ENCODE assay signal across 14 cellular contexts in the genomic region with DNA sequence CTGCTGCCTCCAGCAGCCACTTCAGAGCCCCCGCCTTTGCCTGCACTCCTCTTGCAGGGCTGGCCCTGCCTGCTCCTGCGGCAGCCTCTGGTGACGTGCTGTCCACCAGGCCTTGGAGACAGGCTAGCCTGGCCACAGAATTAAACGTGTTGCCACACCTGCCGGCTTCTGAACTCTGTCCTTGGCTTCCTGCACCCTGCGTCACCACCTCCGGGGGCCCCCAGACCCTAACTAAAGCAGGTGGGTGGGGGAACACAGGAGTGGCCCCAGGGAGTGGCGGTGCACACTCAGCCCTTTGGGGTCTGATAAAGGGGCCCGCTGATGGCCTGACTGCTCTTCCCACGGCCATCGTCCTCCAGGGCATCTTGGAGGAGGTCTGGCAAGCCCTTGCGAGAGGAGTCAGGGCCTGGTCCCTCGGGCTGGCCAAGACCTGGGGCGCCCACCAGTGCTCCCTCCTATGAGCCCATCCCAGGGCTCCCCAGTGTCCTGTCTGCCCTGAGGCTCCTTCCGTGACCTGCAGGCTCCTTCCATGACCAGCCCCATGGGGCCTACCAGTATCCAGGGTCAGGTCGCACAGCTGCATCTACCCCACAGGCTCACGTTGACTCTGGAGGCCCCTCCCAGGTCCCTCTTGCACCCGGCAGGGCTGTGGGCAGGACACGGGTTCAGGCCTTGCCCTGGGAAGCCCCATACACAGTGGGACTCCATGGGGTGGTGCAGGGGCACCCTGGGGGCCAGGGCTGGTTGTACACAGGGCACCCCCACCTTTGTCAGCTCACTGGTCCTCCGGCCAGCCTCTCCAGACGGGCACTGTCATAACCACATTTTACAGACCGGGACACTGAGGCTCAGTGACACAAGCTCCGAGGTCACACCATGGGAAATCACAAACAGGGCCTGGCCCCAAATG. TPM values are rescaled to one million over a fixed set of nuclear protein-coding genes. Genes with fewer than 3 reads are reported as not detected.
DNase-seq lines count a peak whose midpoint lies in the region; ATAC-seq and TF ChIP-seq lines count a peak whose summit lies in the region.
"Had no signal": no experiment of that assay in that cellular context is flagged by ENCODE, and none has a peak within 500 bp of the region (broad histone marks: within the 10 kb centered on the region; RNA-seq: fewer than 3 reads in every experiment).

No MANE protein-coding gene starts in this region.

- TF ChIP-seq RAD21 in liver (IDR thresholded peaks at IDR 0.05): no peak

- peaks cover 8 to 23% of the 10 kb centered on the region in 2 donors for H3K36me3 Mint-ChIP-seq in activated naive CD4-positive, alpha-beta T cell treated with anti-CD3 and anti-CD28 coated beads, Interleukin-2, amount 50 U/mL, for 72 hours
- H3K36me3 Mint-ChIP-seq in activated naive CD4-positive, alpha-beta T cell treated with anti-CD3 and anti-CD28 coated beads for 36 hours (ENCODE audit: low read depth): peaks cover 2% of the 10 kb centered on the region
- H3K36me3 Mint-ChIP-seq in T-helper 17 cell (ENCODE audit: low read depth): peaks cover 2% of the 10 kb centered on the region
- H3K36me3 Mint-ChIP-seq in stimulated activated effector memory CD8-positive, alpha-beta T cell treated with anti-CD3 and anti-CD28 coated beads, Interleukin-12 subunit alpha, Interleukin-12 subunit beta, amount 100 ng/mL, for 72 hours: peaks cover 51% of the 10 kb centered on the region

- TF ChIP-seq CTCF in liver (IDR thresholded peaks at IDR 0.05; ENCODE audit: low read depth, low read length, missing input control): no peak

- no peaks in the 10 kb centered on the region for H3K9me3 Mint-ChIP-seq in activated naive CD4-positive, alpha-beta T cell treated with anti-CD3 and anti-CD28 coated beads, Interleukin-2, amount 50 U/mL, for 72 hours
- H3K9me3 Mint-ChIP-seq in activated naive CD4-positive, alpha-beta T cell treated with anti-CD3 and anti-CD28 coated beads for 36 hours: no peaks in the 10 kb centered on the region
- H3K9me3 Mint-ChIP-seq in stimulated activated effector memory CD8-positive, alpha-beta T cell treated with anti-CD3 and anti-CD28 coated beads, Interleukin-12 subunit alpha, Interleukin-12 subunit beta, amount 100 ng/mL, for 72 hours: no peaks in the 10 kb centered on the region

- no peaks in the 10 kb centered on the region for H3K27me3 ChIP-seq in liver (ENCODE audit: control insufficient read depth in 4 of 4, insufficient read depth in 4 of 4, low read length in 3 of 4)

- H3K4me3 Mint-ChIP-seq in activated naive CD4-positive, alpha-beta T cell treated with anti-CD3 and anti-CD28 coated beads for 36 hours: no peak overlapping the region
- peak overlapping the region; percentile 92 for H3K4me3 Mint-ChIP-seq in T-helper 17 cell
- peak overlapping the region; percentile 94 for H3K4me3 Mint-ChIP-seq in stimulated activated effector memory CD8-positive, alpha-beta T cell treated with anti-CD3 and anti-CD28 coated beads, Interleukin-12 subunit alpha, Interleukin-12 subunit beta, amount 100 ng/mL, for 72 hours

- peaks cover 11% of the 10 kb centered on the region for H3K4me1 Mint-ChIP-seq in activated naive CD4-positive, alpha-beta T cell treated with anti-CD3 and anti-CD28 coated beads for 36 hours (ENCODE audit: low read depth)
- peaks cover 20% of the 10 kb centered on the region for H3K4me1 Mint-ChIP-seq in T-helper 17 cell
- H3K4me1 Mint-ChIP-seq in stimulated activated effector memory CD8-positive, alpha-beta T cell treated with anti-CD3 and anti-CD28 coated beads, Interleukin-12 subunit alpha, Interleukin-12 subunit beta, amount 100 ng/mL, for 72 hours: peaks cover 17% of the 10 kb centered on the region

- DNase-seq in activated naive CD4-positive, alpha-beta T cell treated with anti-CD3 and anti-CD28 coated beads, Interleukin-2, amount 50 U/mL, for 72 hours (ENCODE audit: low spot score in 2 of 2): no peak
- no peak for DNase-seq in activated naive CD4-positive, alpha-beta T cell treated with anti-CD3 and anti-CD28 coated beads for 36 hours
- DNase-seq in T-helper 17 cell: no peak
- DNase-seq in stimulated activated effector memory CD8-positive, alpha-beta T cell treated with anti-CD3 and anti-CD28 coated beads, Interleukin-12 subunit alpha, Interleukin-12 subunit beta, amount 100 ng/mL, for 72 hours (ENCODE audit: low spot score in 2 of 2): peak in 1 of 2 donors; percentile 53
- no peak for DNase-seq in cerebellar nuclear complex (lab: John Stamatoyannopoulos, UW)
- DNase-seq: activated CD8-positive, alpha-beta memory T cell treated with anti-CD3 and anti-CD28 coated beads, Interleukin-2, amount 50 U/mL, for 4 hours; effector CD8-positive, alpha-beta T cell; foreskin melanocyte; NCI-H1436; WERI-Rb-1 had no signal

- H3K4me3 ChIP-seq in liver (ENCODE audit: low read depth in 1 of 3, low read length in 3 of 3): no peak overlapping the region
- H3K4me3 ChIP-seq: SJSA1 had no signal

- H3K27ac ChIP-seq in liver (ENCODE audit: low read depth in 1 of 2, low read length in 2 of 2): peak overlapping the region; percentile 77 to 83
- H3K27ac ChIP-seq: SJSA1 had no signal

- H3K4me1 ChIP-seq in liver (ENCODE audit: control insufficient read depth in 4 of 4, insufficient read depth in 4 of 4, low read length in 3 of 4): peaks cover 18 to 56% (median 38%) of the 10 kb centered on the region in 4 donors

- ATAC-seq in activated naive CD4-positive, alpha-beta T cell treated with anti-CD3 and anti-CD28 coated beads, Interleukin-2, amount 50 U/mL, for 72 hours: no peak
- ATAC-seq in T-helper 17 cell (no peak), GM19328 (IDR thresholded peaks at IDR 0.05; ENCODE audit: unreplicated experiment) (no peak), HG03025 (IDR thresholded peaks at IDR 0.05; ENCODE audit: low FRiP score, unreplicated experiment) (no peak)
- ATAC-seq in stimulated activated effector memory CD8-positive, alpha-beta T cell treated with anti-CD3 and anti-CD28 coated beads, Interleukin-12 subunit alpha, Interleukin-12 subunit beta, amount 100 ng/mL, for 72 hours: no peak

- WGBS in liver: 73% methylated on average over 23 of the region's 23 CpGs

- H3K9ac ChIP-seq in liver (ENCODE audit: low read depth in 1 of 2, low read length in 2 of 2): peak overlapping the region; percentile 9 to 21

- peak overlapping the region; percentile 30 to 55 for H3K27ac Mint-ChIP-seq in activated naive CD4-positive, alpha-beta T cell treated with anti-CD3 and anti-CD28 coated beads, Interleukin-2, amount 50 U/mL, for 72 hours
- no peak overlapping the region for H3K27ac Mint-ChIP-seq in activated naive CD4-positive, alpha-beta T cell treated with anti-CD3 and anti-CD28 coated beads for 36 hours
- no peak overlapping the region for H3K27ac Mint-ChIP-seq in T-helper 17 cell
- no peak overlapping the region for H3K27ac Mint-ChIP-seq in stimulated activated effector memory CD8-positive, alpha-beta T cell treated with anti-CD3 and anti-CD28 coated beads, Interleukin-12 subunit alpha, Interleukin-12 subunit beta, amount 100 ng/mL, for 72 hours

- intact Hi-C loops in activated naive CD4-positive, alpha-beta T cell treated with anti-CD3 and anti-CD28 coated beads for 36 hours (cut with micrococcal nuclease): no loop called here

- H3K9me3 ChIP-seq in T-helper 17 cell (ENCODE audit: control insufficient read depth, low read length, poor library complexity, severe bottlenecking) (no peaks in the 10 kb centered on the region), liver (ENCODE audit: control insufficient read depth in 4 of 4, low read length in 3 of 4) (peaks cover 0 to 3% (median 0%) of the 10 kb centered on the region in 4 donors)

- H3K27me3 Mint-ChIP-seq in activated naive CD4-positive, alpha-beta T cell treated with anti-CD3 and anti-CD28 coated beads for 36 hours (ENCODE audit: low read depth): peaks cover 13% of the 10 kb centered on the region
- H3K27me3 Mint-ChIP-seq in T-helper 17 cell: peaks cover 12% of the 10 kb centered on the region

- peaks cover 0 to 4% (median 0%) of the 10 kb centered on the region in 4 donors for H3K36me3 ChIP-seq in liver (ENCODE audit: control insufficient read depth in 4 of 4, insufficient read depth in 3 of 4, low read depth in 1 of 4, low read length in 3 of 4)

- CTCF ChIA-PET in activated naive CD4-positive, alpha-beta T cell treated with anti-CD3 and anti-CD28 coated beads for 36 hours (lab: Charles Lee): no interaction called here

TF ChIP-seq in liver, 16 proteins besides CTCF, POLR2A, EP300 and RAD21:
- TF ChIP-seq RXRA (IDR thresholded peaks at IDR 0.05) (no peak), EGR1 (IDR thresholded peaks at IDR 0.05; ENCODE audit: low read depth in 2 of 2) (no peak), HNF4A (conservative IDR thresholded peaks at IDR 0.05) (no peak)

RNA-seq across cellular contexts. Expression of gene MAMDC4, which starts 1.0 kb away (rescaled TPM):
- total RNA-seq in activated naive CD4-positive, alpha-beta T cell treated with anti-CD3 and anti-CD28 coated beads, Interleukin-2, amount 50 U/mL, for 72 hours: 10 to 100 TPM; 17.7 to 21.5 TPM
- 10 to 100 TPM; 15.9 to 16.1 TPM for total RNA-seq in activated naive CD4-positive, alpha-beta T cell treated with anti-CD3 and anti-CD28 coated beads for 36 hours
- total RNA-seq in T-helper 17 cell: 1 to 10 TPM; 3.4 TPM
- total RNA-seq in liver: 1 to 10 TPM; 4.0 to 8.1 TPM
- polyA plus RNA-seq in liver: 1 to 10 TPM; 2.4 to 3.9 TPM

RNA-seq across cellular contexts. Expression of gene PHPT1, which starts 1.9 kb away (rescaled TPM):
- 100 to 1,000 TPM; 129 to 167 TPM for total RNA-seq in activated naive CD4-positive, alpha-beta T cell treated with anti-CD3 and anti-CD28 coated beads, Interleukin-2, amount 50 U/mL, for 72 hours
- total RNA-seq in activated naive CD4-positive, alpha-beta T cell treated with anti-CD3 and anti-CD28 coated beads for 36 hours: 100 to 1,000 TPM; 110 to 116 TPM
- 10 to 100 TPM; 33.8 to 36.2 TPM for total RNA-seq in T-helper 17 cell
- total RNA-seq in liver: 10 to 100 TPM; 23.2 to 40.4 TPM
- polyA plus RNA-seq in liver: 10 to 100 TPM; 44.2 to 83.1 TPM

RNA-seq across cellular contexts. Expression of gene AJM1, which starts 8.8 kb away (rescaled TPM):
- total RNA-seq in activated naive CD4-positive, alpha-beta T cell treated with anti-CD3 and anti-CD28 coated beads, Interleukin-2, amount 50 U/mL, for 72 hours: 1 to 10 TPM; 3.7 to 6.7 TPM
- 1 to 10 TPM; 1.7 to 2.0 TPM for total RNA-seq in activated naive CD4-positive, alpha-beta T cell treated with anti-CD3 and anti-CD28 coated beads for 36 hours
- total RNA-seq in T-helper 17 cell (1 to 10 TPM; 2.9 to 3.7 TPM), liver (1 to 10 TPM in 1 of 2 donors, under 1 TPM in 1; 0.56 to 2.3 TPM)
- polyA plus RNA-seq in liver: 1 to 10 TPM in 1 of 2 donors, under 1 TPM in 1; 0.61 to 1.0 TPM

RNA-seq across cellular contexts. Expression of gene EDF1, which starts 15.0 kb away (rescaled TPM):
- total RNA-seq in activated naive CD4-positive, alpha-beta T cell treated with anti-CD3 and anti-CD28 coated beads, Interleukin-2, amount 50 U/mL, for 72 hours: 100 to 1,000 TPM; 272 to 274 TPM
- 100 to 1,000 TPM; 259 to 288 TPM for total RNA-seq in activated naive CD4-positive, alpha-beta T cell treated with anti-CD3 and anti-CD28 coated beads for 36 hours
- total RNA-seq in T-helper 17 cell (100 to 1,000 TPM; 212 to 224 TPM), liver (100 to 1,000 TPM; 123 to 248 TPM)
- polyA plus RNA-seq in liver: 100 to 1,000 TPM; 289 to 513 TPM

RNA-seq across cellular contexts. Expression of gene TRAF2, which starts 35.2 kb away (rescaled TPM):
- 10 to 100 TPM; 53.7 to 56.5 TPM for total RNA-seq in activated naive CD4-positive, alpha-beta T cell treated with anti-CD3 and anti-CD28 coated beads, Interleukin-2, amount 50 U/mL, for 72 hours
- total RNA-seq in activated naive CD4-positive, alpha-beta T cell treated with anti-CD3 and anti-CD28 coated beads for 36 hours: 10 to 100 TPM; 39.7 to 41.8 TPM
- total RNA-seq in T-helper 17 cell: 10 to 100 TPM; 20.8 to 21.4 TPM
- 10 to 100 TPM in 1 of 2 donors, 1 to 10 TPM in 1; 7.5 to 14.9 TPM for total RNA-seq in liver
- polyA plus RNA-seq in liver: 1 to 10 TPM; 4.7 to 6.1 TPM

Comparison
In these comparisons a context has a peak if more than half of its experiments do, and no peak if none do; other contexts are left out.
1. H3K27ac Mint-ChIP-seq: peak in activated naive CD4-positive, alpha-beta T cell treated with anti-CD3 and anti-CD28 coated beads, Interleukin-2, amount 50 U/mL, for 72 hours (2 of 2); none in activated naive CD4-positive, alpha-beta T cell treated with anti-CD3 and anti-CD28 coated beads for 36 hours (single experiment), T-helper 17 cell (single experiment) and stimulated activated effector memory CD8-positive, alpha-beta T cell treated with anti-CD3 and anti-CD28 coated beads, Interleukin-12 subunit alpha, Interleukin-12 subunit beta, amount 100 ng/mL, for 72 hours (single experiment).